ENCODE assay signal across 1 cellular context in the genomic region with DNA sequence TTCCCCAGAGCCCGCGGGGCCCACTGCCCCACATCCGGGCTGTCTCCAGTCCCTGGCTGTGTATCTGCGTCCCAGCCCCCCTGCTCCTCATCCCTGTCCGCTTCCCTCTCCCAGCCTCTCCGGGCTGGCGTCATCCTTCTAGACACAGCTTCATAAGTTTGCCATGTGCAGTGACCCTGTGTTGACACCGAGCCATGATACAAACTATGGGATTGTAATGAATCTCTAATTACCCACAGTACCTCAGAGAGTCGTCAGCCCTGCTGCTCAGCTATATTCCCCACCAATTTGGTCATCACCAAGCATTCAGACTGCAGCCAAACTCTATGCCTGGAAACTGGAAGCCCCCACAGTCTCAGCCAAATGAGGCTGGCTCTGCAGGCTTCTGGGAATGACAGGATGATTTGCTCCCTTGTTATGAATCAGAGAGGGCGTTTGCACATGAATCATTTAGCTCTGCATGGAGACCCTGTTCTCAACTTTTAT.
TF ChIP-seq lines count a peak whose summit lies in the region.

No MANE protein-coding gene starts in this region.

TF ChIP-seq in GM23338, 12 proteins besides CTCF, POLR2A, EP300 and RAD21 (continued from another document):
- TF ChIP-seq, protein P1, sequence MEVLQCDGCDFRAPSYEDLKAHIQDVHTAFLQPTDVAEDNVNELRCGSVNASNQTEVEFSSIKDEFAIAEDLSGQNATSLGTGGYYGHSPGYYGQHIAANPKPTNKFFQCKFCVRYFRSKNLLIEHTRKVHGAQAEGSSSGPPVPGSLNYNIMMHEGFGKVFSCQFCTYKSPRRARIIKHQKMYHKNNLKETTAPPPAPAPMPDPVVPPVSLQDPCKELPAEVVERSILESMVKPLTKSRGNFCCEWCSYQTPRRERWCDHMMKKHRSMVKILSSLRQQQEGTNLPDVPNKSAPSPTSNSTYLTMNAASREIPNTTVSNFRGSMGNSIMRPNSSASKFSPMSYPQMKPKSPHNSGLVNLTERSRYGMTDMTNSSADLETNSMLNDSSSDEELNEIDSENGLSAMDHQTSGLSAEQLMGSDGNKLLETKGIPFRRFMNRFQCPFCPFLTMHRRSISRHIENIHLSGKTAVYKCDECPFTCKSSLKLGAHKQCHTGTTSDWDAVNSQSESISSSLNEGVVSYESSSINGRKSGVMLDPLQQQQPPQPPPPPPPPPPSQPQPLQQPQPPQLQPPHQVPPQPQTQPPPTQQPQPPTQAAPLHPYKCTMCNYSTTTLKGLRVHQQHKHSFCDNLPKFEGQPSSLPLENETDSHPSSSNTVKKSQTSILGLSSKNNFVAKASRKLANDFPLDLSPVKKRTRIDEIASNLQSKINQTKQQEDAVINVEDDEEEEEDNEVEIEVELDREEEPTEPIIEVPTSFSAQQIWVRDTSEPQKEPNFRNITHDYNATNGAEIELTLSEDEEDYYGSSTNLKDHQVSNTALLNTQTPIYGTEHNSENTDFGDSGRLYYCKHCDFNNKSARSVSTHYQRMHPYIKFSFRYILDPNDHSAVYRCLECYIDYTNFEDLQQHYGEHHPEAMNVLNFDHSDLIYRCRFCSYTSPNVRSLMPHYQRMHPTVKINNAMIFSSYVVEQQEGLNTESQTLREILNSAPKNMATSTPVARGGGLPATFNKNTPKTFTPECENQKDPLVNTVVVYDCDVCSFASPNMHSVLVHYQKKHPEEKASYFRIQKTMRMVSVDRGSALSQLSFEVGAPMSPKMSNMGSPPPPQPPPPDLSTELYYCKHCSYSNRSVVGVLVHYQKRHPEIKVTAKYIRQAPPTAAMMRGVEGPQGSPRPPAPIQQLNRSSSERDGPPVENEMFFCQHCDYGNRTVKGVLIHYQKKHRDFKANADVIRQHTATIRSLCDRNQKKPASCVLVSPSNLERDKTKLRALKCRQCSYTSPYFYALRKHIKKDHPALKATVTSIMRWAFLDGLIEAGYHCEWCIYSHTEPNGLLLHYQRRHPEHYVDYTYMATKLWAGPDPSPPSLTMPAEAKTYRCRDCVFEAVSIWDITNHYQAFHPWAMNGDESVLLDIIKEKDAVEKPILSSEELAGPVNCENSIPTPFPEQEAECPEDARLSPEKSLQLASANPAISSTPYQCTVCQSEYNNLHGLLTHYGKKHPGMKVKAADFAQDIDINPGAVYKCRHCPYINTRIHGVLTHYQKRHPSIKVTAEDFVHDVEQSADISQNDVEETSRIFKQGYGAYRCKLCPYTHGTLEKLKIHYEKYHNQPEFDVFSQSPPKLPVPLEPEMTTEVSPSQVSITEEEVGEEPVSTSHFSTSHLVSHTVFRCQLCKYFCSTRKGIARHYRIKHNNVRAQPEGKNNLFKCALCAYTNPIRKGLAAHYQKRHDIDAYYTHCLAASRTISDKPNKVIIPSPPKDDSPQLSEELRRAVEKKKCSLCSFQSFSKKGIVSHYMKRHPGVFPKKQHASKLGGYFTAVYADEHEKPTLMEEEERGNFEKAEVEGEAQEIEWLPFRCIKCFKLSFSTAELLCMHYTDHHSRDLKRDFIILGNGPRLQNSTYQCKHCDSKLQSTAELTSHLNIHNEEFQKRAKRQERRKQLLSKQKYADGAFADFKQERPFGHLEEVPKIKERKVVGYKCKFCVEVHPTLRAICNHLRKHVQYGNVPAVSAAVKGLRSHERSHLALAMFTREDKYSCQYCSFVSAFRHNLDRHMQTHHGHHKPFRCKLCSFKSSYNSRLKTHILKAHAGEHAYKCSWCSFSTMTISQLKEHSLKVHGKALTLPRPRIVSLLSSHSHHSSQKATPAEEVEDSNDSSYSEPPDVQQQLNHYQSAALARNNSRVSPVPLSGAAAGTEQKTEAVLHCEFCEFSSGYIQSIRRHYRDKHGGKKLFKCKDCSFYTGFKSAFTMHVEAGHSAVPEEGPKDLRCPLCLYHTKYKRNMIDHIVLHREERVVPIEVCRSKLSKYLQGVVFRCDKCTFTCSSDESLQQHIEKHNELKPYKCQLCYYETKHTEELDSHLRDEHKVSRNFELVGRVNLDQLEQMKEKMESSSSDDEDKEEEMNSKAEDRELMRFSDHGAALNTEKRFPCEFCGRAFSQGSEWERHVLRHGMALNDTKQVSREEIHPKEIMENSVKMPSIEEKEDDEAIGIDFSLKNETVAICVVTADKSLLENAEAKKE (CRISPR knock-in tag; IDR thresholded peaks at IDR 0.05): no peak
- TF ChIP-seq NANOG (IDR thresholded peaks at IDR 0.05; ENCODE audit: borderline replicate concordance): 0 out of 2 replicates have a peak, but pooled peaks have one; percentile 46
TF ChIP-seq in GM23338: peak in this region for 1.
